ENCODE assay signal across 8 cellular contexts in the genomic region with DNA sequence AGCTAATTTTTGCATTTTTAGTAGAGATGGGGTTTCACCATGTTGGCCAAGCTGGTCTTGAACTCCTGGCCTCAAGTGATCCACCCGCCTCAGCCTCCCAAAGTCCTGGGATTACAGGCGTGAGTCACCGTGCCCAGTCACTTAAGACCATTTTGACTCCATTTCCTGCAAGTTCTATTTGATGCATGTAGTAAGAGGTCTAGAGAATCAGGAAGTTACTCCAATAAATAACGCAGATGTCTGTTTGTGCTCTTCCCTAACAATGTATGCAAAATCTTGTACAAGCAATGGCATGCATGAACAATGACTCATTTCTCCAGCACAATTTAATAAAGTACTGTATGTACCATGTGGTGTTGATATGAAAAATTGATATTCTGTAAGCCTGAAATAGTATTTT. TPM values are rescaled to one million over a fixed set of nuclear protein-coding genes. Genes with fewer than 3 reads are reported as not detected.
DNase-seq lines count a peak whose midpoint lies in the region; ATAC-seq and TF ChIP-seq lines count a peak whose summit lies in the region.
"Not testable (repeated sequence)": the region's sequence is repeated elsewhere in the genome, so short reads cannot be mapped to it uniquely, and the experiment has no call there.

No MANE protein-coding gene starts in this region.

- peaks cover 34% of the 10 kb centered on the region for H3K36me3 Mint-ChIP-seq in activated naive CD8-positive, alpha-beta T cell treated with anti-CD3 and anti-CD28 coated beads for 36 hours

- peak overlapping the region; percentile 6 for H3K27ac Mint-ChIP-seq in activated naive CD8-positive, alpha-beta T cell treated with anti-CD3 and anti-CD28 coated beads for 36 hours

- H3K27ac ChIP-seq in cardiac muscle cell (peak overlapping the region; percentile 49), psoas muscle (peak overlapping the region; percentile 86)
- not testable (repeated sequence) for H3K27ac ChIP-seq in upper lobe of right lung

- H3K4me1 ChIP-seq in cardiac muscle cell (ENCODE audit: low read depth) (peaks cover 39% of the 10 kb centered on the region), psoas muscle (peaks cover 74% of the 10 kb centered on the region), upper lobe of right lung (peaks cover 43% of the 10 kb centered on the region)

- peaks cover 41% of the 10 kb centered on the region for H3K4me1 Mint-ChIP-seq in activated naive CD8-positive, alpha-beta T cell treated with anti-CD3 and anti-CD28 coated beads for 36 hours

- not testable (repeated sequence) for H3K9me3 Mint-ChIP-seq in activated naive CD8-positive, alpha-beta T cell treated with anti-CD3 and anti-CD28 coated beads for 36 hours

- not testable (repeated sequence) for H3K4me3 Mint-ChIP-seq in activated naive CD8-positive, alpha-beta T cell treated with anti-CD3 and anti-CD28 coated beads for 36 hours

- H3K27me3 Mint-ChIP-seq in activated naive CD8-positive, alpha-beta T cell treated with anti-CD3 and anti-CD28 coated beads for 36 hours = not testable (repeated sequence)

- not testable (repeated sequence) for ATAC-seq in psoas muscle
- peak; percentile 21 for ATAC-seq in upper lobe of right lung

- TF ChIP-seq CTCF in epithelial cell of esophagus (IDR thresholded peaks at IDR 0.05; ENCODE audit: insufficient read depth, low read depth, low read length, missing control alignments); cardiac muscle cell (IDR thresholded peaks at IDR 0.05; ENCODE audit: low read depth, low read length); psoas muscle (IDR thresholded peaks at IDR 0.05); upper lobe of right lung (IDR thresholded peaks at IDR 0.05): not testable (repeated sequence)

- intact Hi-C loops in psoas muscle (cut with DNase I); upper lobe of right lung (cut with DNase I): not testable (repeated sequence)

- not testable (repeated sequence) for H3K4me3 ChIP-seq in epithelial cell of esophagus (ENCODE audit: low read length); cardiac muscle cell; upper lobe of right lung
- peak overlapping the region; percentile 51 for H3K4me3 ChIP-seq in psoas muscle

- 89 to 94% (median 93%) methylated on average over 4 of the region's 4 CpGs for WGBS in psoas muscle, 3 donors

- H3K36me3 ChIP-seq in cardiac muscle cell, upper lobe of right lung: not testable (repeated sequence)
- peaks cover 0 to 18% of the 10 kb centered on the region in 2 donors for H3K36me3 ChIP-seq in psoas muscle (ENCODE audit: insufficient read depth in 1 of 2, low read depth in 1 of 2)

- not testable (repeated sequence) for H3K9me3 ChIP-seq in cardiac muscle cell (ENCODE audit: low read depth); psoas muscle; upper lobe of right lung

- H3K27me3 ChIP-seq in cardiac muscle cell; psoas muscle (ENCODE audit: insufficient read depth in 3 of 3, low read length in 2 of 3); upper lobe of right lung: not testable (repeated sequence)

- DNase-seq in DMS53 (lab: John Stamatoyannopoulos, UW) (peak; percentile 69), LHCN-M2 (ENCODE audit: low read depth) (peak; percentile 90), RKO (ENCODE audit: low spot score) (peak; percentile 45), epithelial cell of esophagus (ENCODE audit: low read depth) (peak; percentile 97), cardiac muscle cell (ENCODE audit: low read depth in 1 of 2, low spot score in 1 of 2) (peak in 1 of 2 donors; percentile 85)
- not testable (repeated sequence) for DNase-seq in activated naive CD8-positive, alpha-beta T cell treated with anti-CD3 and anti-CD28 coated beads for 36 hours; psoas muscle; upper lobe of right lung

RNA-seq across cellular contexts. Expression of a gene that starts 37.9 kb away (rescaled TPM):
- total RNA-seq in LHCN-M2 (2014; rRNA removed) (4.8 and 9.2 TPM in 2 replicates), cardiac muscle cell (15.3 and 21.7 TPM in 2 replicates), psoas muscle (100 to 1,000 TPM in 2 of 4 donors, 10 to 100 TPM in 2; 61.1 to 213 (median 86.7) TPM), upper lobe of right lung (26.4 TPM)
- 4.2 TPM for polyA plus RNA-seq in LHCN-M2 (2012)
- 10 to 100 TPM; 46.2 to 48.3 TPM for total RNA-seq in activated naive CD8-positive, alpha-beta T cell treated with anti-CD3 and anti-CD28 coated beads for 36 hours
- polyA plus RNA-seq in cardiac muscle cell (16.3 and 24.8 TPM in 2 replicates), psoas muscle (100 to 1,000 TPM in 1 of 3 donors, 10 to 100 TPM in 2; 54.6 to 134 (median 65.4) TPM)

RNA-seq across cellular contexts. Expression of a gene that starts 43.1 kb away (rescaled TPM):
- total RNA-seq in LHCN-M2 (2014; rRNA removed) (1.0 and 1.5 TPM in 2 replicates), cardiac muscle cell (0.21 and 1.1 TPM in 2 replicates), psoas muscle (1 to 10 TPM; 1.1 to 4.2 (median 1.4) TPM), upper lobe of right lung (1.8 TPM)
- polyA plus RNA-seq in LHCN-M2 (2012) = 0.38 TPM
- 1 to 10 TPM; 2.8 to 3.2 TPM for total RNA-seq in activated naive CD8-positive, alpha-beta T cell treated with anti-CD3 and anti-CD28 coated beads for 36 hours
- polyA plus RNA-seq in cardiac muscle cell (1.5 and 2.3 TPM in 2 replicates), psoas muscle (1 to 10 TPM in 2 of 3 donors, under 1 TPM in 1; 0.77 to 3.8 (median 2.6) TPM)

RNA-seq across cellular contexts. Expression of a gene that starts 43.3 kb away (rescaled TPM):
- 77.5 and 82.8 TPM in 2 replicates for total RNA-seq in LHCN-M2 (2014; rRNA removed)
- polyA plus RNA-seq in LHCN-M2 (2012) = 113 TPM
- total RNA-seq in activated naive CD8-positive, alpha-beta T cell treated with anti-CD3 and anti-CD28 coated beads for 36 hours = 10 to 100 TPM; 84.5 to 91.2 TPM
- total RNA-seq in cardiac muscle cell = 57.7 and 70.1 TPM in 2 replicates
- polyA plus RNA-seq in cardiac muscle cell = 170 and 179 TPM in 2 replicates
- 100 to 1,000 TPM in 3 of 4 donors, 10 to 100 TPM in 1; 70.4 to 136 (median 121) TPM for total RNA-seq in psoas muscle
- polyA plus RNA-seq in psoas muscle = 100 to 1,000 TPM; 168 to 216 (median 188) TPM
- total RNA-seq in upper lobe of right lung = 99.0 TPM
